1 cellular context compared by ENCODE assay signal in genomic region chr21:39055167-39055767, GRCh38.
TF ChIP-seq lines count a peak whose summit lies in the region.

No MANE protein-coding gene starts in this region.

TF ChIP-seq in IMR-90, 13 proteins besides CTCF, POLR2A, EP300 and RAD21:
- TF ChIP-seq USF2 (IDR thresholded peaks at IDR 0.05; ENCODE audit: low read depth, low read length) (no peak), CEBPB (IDR thresholded peaks at IDR 0.05; ENCODE audit: low read depth, low read length) (no peak), FOS (IDR thresholded peaks at IDR 0.05; ENCODE audit: low read depth, low read length) (no peak), SMC3 (IDR thresholded peaks at IDR 0.05; ENCODE audit: low read depth, low read length) (no peak), MAFK (IDR thresholded peaks at IDR 0.05; ENCODE audit: low read depth, low read length) (no peak), RCOR1 (IDR thresholded peaks at IDR 0.05; ENCODE audit: insufficient replicate concordance, low read length) (no peak), MAZ (IDR thresholded peaks at IDR 0.05; ENCODE audit: borderline replicate concordance, low read depth, low read length) (no peak), RFX5 (IDR thresholded peaks at IDR 0.05; ENCODE audit: low read depth, low read length) (no peak), BHLHE40 (IDR thresholded peaks at IDR 0.05; ENCODE audit: low read depth, low read length) (no peak), CHD1 (IDR thresholded peaks at IDR 0.05; ENCODE audit: low read depth, low read length) (no peak), MXI1 (IDR thresholded peaks at IDR 0.05; ENCODE audit: borderline replicate concordance, low read depth, low read length) (no peak), NFE2L2 (IDR thresholded peaks at IDR 0.05; ENCODE audit: low read depth, low read length) (no peak)
- TF ChIP-seq, protein P1, sequence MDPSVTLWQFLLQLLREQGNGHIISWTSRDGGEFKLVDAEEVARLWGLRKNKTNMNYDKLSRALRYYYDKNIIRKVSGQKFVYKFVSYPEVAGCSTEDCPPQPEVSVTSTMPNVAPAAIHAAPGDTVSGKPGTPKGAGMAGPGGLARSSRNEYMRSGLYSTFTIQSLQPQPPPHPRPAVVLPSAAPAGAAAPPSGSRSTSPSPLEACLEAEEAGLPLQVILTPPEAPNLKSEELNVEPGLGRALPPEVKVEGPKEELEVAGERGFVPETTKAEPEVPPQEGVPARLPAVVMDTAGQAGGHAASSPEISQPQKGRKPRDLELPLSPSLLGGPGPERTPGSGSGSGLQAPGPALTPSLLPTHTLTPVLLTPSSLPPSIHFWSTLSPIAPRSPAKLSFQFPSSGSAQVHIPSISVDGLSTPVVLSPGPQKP (IDR thresholded peaks at IDR 0.05; ENCODE audit: borderline replicate concordance, low read depth, low read length) = no peak
TF ChIP-seq in IMR-90: peak in this region for 0.
